ENCODE assay signal across 14 cellular contexts in genomic region chr12:80627773-80628172, GRCh38.
DNase-seq lines count a peak whose midpoint lies in the region; ATAC-seq, FAIRE-seq and TF ChIP-seq lines count a peak whose summit lies in the region.
"Had no signal": no experiment of that assay in that cellular context is flagged by ENCODE, and none has a peak within 500 bp of the region (broad histone marks: within the 10 kb centered on the region; RNA-seq: fewer than 3 reads in every experiment).

No MANE protein-coding gene starts in this region.

- FAIRE-seq in HepG2 (lab: Jason Lieb, UNC): no peak
- no peak for FAIRE-seq in small intestine (lab: Jason Lieb, UNC)
- FAIRE-seq: GM12878 had no signal

- no TSS peak for BruUV-seq in HepG2 (replicated peaks; lab: Mats Ljungman, UMichigan)

- TF ChIP-seq POLR2A in body of pancreas (IDR thresholded peaks at IDR 0.05) (no peak), HepG2 (IDR thresholded peaks at IDR 0.05; ENCODE audit: insufficient read depth in 1 of 2, low read depth in 2 of 2, low read length in 2 of 2) (no peak)

- ATAC-seq in body of pancreas (peak; percentile 90), thoracic aorta (ENCODE audit: insufficient number of reproducible peaks, low FRiP score, low read depth) (peak; percentile 91), HepG2 (no peak)
- ATAC-seq: activated CD8-positive, alpha-beta memory T cell treated with anti-CD3 and anti-CD28 coated beads, Interleukin-2, amount 10 ng/mL, durations not matched to agents 7 days and 5 days; activated naive CD4-positive, alpha-beta T cell treated with anti-CD3 and anti-CD28 coated beads, Interleukin-2, amount 50 U/mL, for 72 hours; GM12878 had no signal

- no peaks in the 10 kb centered on the region for H3K9me3 ChIP-seq in body of pancreas
- no peaks in the 10 kb centered on the region for H3K9me3 ChIP-seq in thoracic aorta
- H3K9me3 ChIP-seq in HepG2 (ENCODE audit: low read length): no peaks in the 10 kb centered on the region
- H3K9me3 ChIP-seq in small intestine (ENCODE audit: control insufficient read depth, low read depth): no peaks in the 10 kb centered on the region

- H3K36me3 ChIP-seq in body of pancreas (replicated peaks in 1 of 2; ENCODE audit: insufficient read depth in 1 of 2, low read depth in 2 of 2) (no peaks in the 10 kb centered on the region), thoracic aorta (no peaks in the 10 kb centered on the region), HepG2 (replicated peaks in 1 of 2; ENCODE audit: control insufficient read depth in 1 of 2, insufficient read depth in 2 of 2, low read length in 2 of 2) (no peaks in the 10 kb centered on the region), small intestine (ENCODE audit: control insufficient read depth in 2 of 2, insufficient read depth in 2 of 2, low read length in 2 of 2) (no peaks in the 10 kb centered on the region)

- H3K27me3 ChIP-seq in body of pancreas: no peaks in the 10 kb centered on the region
- H3K27me3 ChIP-seq in thoracic aorta (replicated peaks; ENCODE audit: insufficient read depth): no peaks in the 10 kb centered on the region
- no peaks in the 10 kb centered on the region for H3K27me3 ChIP-seq in HepG2 (ENCODE audit: control insufficient read depth in 1 of 2, insufficient read depth in 2 of 2, low read length in 2 of 2)
- H3K27me3 ChIP-seq in small intestine (ENCODE audit: control insufficient read depth in 2 of 2, insufficient read depth in 2 of 2, low read length in 2 of 2): no peaks in the 10 kb centered on the region

- no peaks in the 10 kb centered on the region for H3K36me3 Mint-ChIP-seq in activated naive CD4-positive, alpha-beta T cell treated with anti-CD3 and anti-CD28 coated beads for 36 hours (ENCODE audit: low read depth)
- H3K36me3 Mint-ChIP-seq: activated CD8-positive, alpha-beta memory T cell treated with anti-CD3 and anti-CD28 coated beads, Interleukin-2, amount 10 ng/mL, durations not matched to agents 7 days and 5 days; activated naive CD4-positive, alpha-beta T cell treated with anti-CD3 and anti-CD28 coated beads, Interleukin-2, amount 50 U/mL, for 72 hours had no signal

- no peak overlapping the region for H3K9ac ChIP-seq in HepG2 (ENCODE audit: insufficient read depth, low read depth, low read length)

- no peaks in the 10 kb centered on the region for H4K20me1 ChIP-seq in HepG2 (ENCODE audit: insufficient read depth, low read length)

- no peaks in the 10 kb centered on the region for H3K27me3 Mint-ChIP-seq in activated naive CD4-positive, alpha-beta T cell treated with anti-CD3 and anti-CD28 coated beads for 36 hours (ENCODE audit: low read depth)
- H3K27me3 Mint-ChIP-seq: activated CD8-positive, alpha-beta memory T cell treated with anti-CD3 and anti-CD28 coated beads, Interleukin-2, amount 10 ng/mL, durations not matched to agents 7 days and 5 days had no signal

- H3K79me2 ChIP-seq in HepG2 (ENCODE audit: insufficient read depth, low read length): no peaks in the 10 kb centered on the region

- H3K4me3 Mint-ChIP-seq in activated naive CD4-positive, alpha-beta T cell treated with anti-CD3 and anti-CD28 coated beads for 36 hours: no peak overlapping the region
- H3K4me3 Mint-ChIP-seq: activated CD8-positive, alpha-beta memory T cell treated with anti-CD3 and anti-CD28 coated beads, Interleukin-2, amount 10 ng/mL, durations not matched to agents 7 days and 5 days had no signal

- H3K4me1 ChIP-seq in body of pancreas (no peaks in the 10 kb centered on the region), thoracic aorta (ENCODE audit: control insufficient read depth in 1 of 2, low read depth in 2 of 2) (peaks cover 19 to 27% of the 10 kb centered on the region in 2 donors), HepG2 (ENCODE audit: insufficient read depth, low read length) (no peaks in the 10 kb centered on the region), small intestine (ENCODE audit: control insufficient read depth in 2 of 2, insufficient read depth in 1 of 2, low read depth in 1 of 2, low read length in 1 of 2) (no peaks in the 10 kb centered on the region)

- no peaks in the 10 kb centered on the region for H3K4me1 Mint-ChIP-seq in activated naive CD4-positive, alpha-beta T cell treated with anti-CD3 and anti-CD28 coated beads for 36 hours (ENCODE audit: low read depth)
- H3K4me1 Mint-ChIP-seq: activated CD8-positive, alpha-beta memory T cell treated with anti-CD3 and anti-CD28 coated beads, Interleukin-2, amount 10 ng/mL, durations not matched to agents 7 days and 5 days had no signal

- intact Hi-C loops in body of pancreas (cut with DNase I) (no loop called here), HepG2 (cut with micrococcal nuclease; ENCODE audit: unreplicated experiment) (no loop called here)
- intact Hi-C loops in activated naive CD4-positive, alpha-beta T cell treated with anti-CD3 and anti-CD28 coated beads for 36 hours (cut with micrococcal nuclease): no loop called here

- TF ChIP-seq EP300 in HepG2 (IDR thresholded peaks at IDR 0.05; ENCODE audit: low read depth in 2 of 2, low read length in 2 of 2) (no peak), HepG2 (CRISPR knock-in tag; IDR thresholded peaks at IDR 0.05; ENCODE audit: borderline replicate concordance) (no peak)

- H3K27ac Mint-ChIP-seq in activated naive CD4-positive, alpha-beta T cell treated with anti-CD3 and anti-CD28 coated beads for 36 hours: no peak overlapping the region
- H3K27ac Mint-ChIP-seq: activated CD8-positive, alpha-beta memory T cell treated with anti-CD3 and anti-CD28 coated beads, Interleukin-2, amount 10 ng/mL, durations not matched to agents 7 days and 5 days; activated naive CD4-positive, alpha-beta T cell treated with anti-CD3 and anti-CD28 coated beads, Interleukin-2, amount 50 U/mL, for 72 hours had no signal

- no peak overlapping the region for H2AFZ ChIP-seq in HepG2 (ENCODE audit: low read length)

- peak overlapping the region in 1 of 4 donors; percentile 58 for H3K27ac ChIP-seq in body of pancreas
- H3K27ac ChIP-seq in thoracic aorta: peak overlapping the region; percentile 59 to 72
- H3K27ac ChIP-seq in HepG2 (ENCODE audit: extremely low read length, insufficient read depth, low read length): no peak overlapping the region
- H3K27ac ChIP-seq in small intestine (ENCODE audit: low read depth in 1 of 2, low read length in 1 of 2): no peak overlapping the region

- in situ Hi-C loops in HepG2 (cut with HindIII; ENCODE audit: extremely low pct_ligation_motif_present, low pct_unique_long_range_greater_than_20kb): no loop called here

- CTCF ChIA-PET in activated naive CD4-positive, alpha-beta T cell treated with anti-CD3 and anti-CD28 coated beads for 36 hours (lab: Charles Lee): no interaction called here
- CTCF ChIA-PET in HepG2 (lab: Yijun Ruan, JAX; ENCODE audit: low intra/inter-chr PET ratio, low total read pairs): no interaction called here

- H3K9me3 Mint-ChIP-seq in activated naive CD4-positive, alpha-beta T cell treated with anti-CD3 and anti-CD28 coated beads for 36 hours: no peaks in the 10 kb centered on the region

- H3K4me2 ChIP-seq in HepG2 (ENCODE audit: low read depth, low read length): no peak overlapping the region

- POLR2A ChIA-PET in HepG2 (lab: Yijun Ruan, JAX): no interaction called here

- TF ChIP-seq RAD21 in HepG2 (CRISPR knock-in tag; IDR thresholded peaks at IDR 0.05): no peak

- H3K4me3 ChIP-seq in body of pancreas (no peak overlapping the region), thoracic aorta (no peak overlapping the region), HepG2 (replicated peaks in 1 of 3; ENCODE audit: insufficient read depth in 1 of 3, low read depth in 2 of 3, low read length in 3 of 3) (no peak overlapping the region), small intestine (ENCODE audit: low read depth in 1 of 2, low read length in 2 of 2) (no peak overlapping the region)
- H3K4me3 ChIP-seq: GM12878 had no signal

- DNase-seq in HCEC 1CT (peak; percentile 99), body of pancreas (no peak), glomerular visceral epithelial cell (ENCODE audit: extremely low spot score) (peak; percentile 51), thoracic aorta (ENCODE audit: low spot score) (no peak), HepG2 (ENCODE audit: low spot score) (no peak), small intestine (no peak)
- DNase-seq in activated naive CD4-positive, alpha-beta T cell treated with anti-CD3 and anti-CD28 coated beads for 36 hours: no peak
- DNase-seq: activated CD8-positive, alpha-beta memory T cell treated with anti-CD3 and anti-CD28 coated beads, Interleukin-2, amount 10 ng/mL, durations not matched to agents 7 days and 5 days; effector CD4-positive, alpha-beta T cell; NCI-H146; NCI-H526 treated with DMSO at 0.1 percent for 48 hours; retina had no signal

- TF ChIP-seq CTCF in body of pancreas (IDR thresholded peaks at IDR 0.05) (no peak), thoracic aorta (IDR thresholded peaks at IDR 0.05) (no peak), HepG2 (CRISPR knock-in tag; IDR thresholded peaks at IDR 0.05) (no peak)

TF ChIP-seq in HepG2, 621 proteins besides CTCF, POLR2A, EP300 and RAD21 (continues in another document):
- TF ChIP-seq, protein P1, sequence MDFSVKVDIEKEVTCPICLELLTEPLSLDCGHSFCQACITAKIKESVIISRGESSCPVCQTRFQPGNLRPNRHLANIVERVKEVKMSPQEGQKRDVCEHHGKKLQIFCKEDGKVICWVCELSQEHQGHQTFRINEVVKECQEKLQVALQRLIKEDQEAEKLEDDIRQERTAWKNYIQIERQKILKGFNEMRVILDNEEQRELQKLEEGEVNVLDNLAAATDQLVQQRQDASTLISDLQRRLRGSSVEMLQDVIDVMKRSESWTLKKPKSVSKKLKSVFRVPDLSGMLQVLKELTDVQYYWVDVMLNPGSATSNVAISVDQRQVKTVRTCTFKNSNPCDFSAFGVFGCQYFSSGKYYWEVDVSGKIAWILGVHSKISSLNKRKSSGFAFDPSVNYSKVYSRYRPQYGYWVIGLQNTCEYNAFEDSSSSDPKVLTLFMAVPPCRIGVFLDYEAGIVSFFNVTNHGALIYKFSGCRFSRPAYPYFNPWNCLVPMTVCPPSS (IDR thresholded peaks at IDR 0.05): no peak
- TF ChIP-seq SMYD3 (CRISPR knock-in tag; IDR thresholded peaks at IDR 0.05) (no peak), TFDP2 (CRISPR knock-in tag; IDR thresholded peaks at IDR 0.05) (no peak), ZNF468 (CRISPR knock-in tag; IDR thresholded peaks at IDR 0.05) (no peak), ZNF501 (CRISPR knock-in tag; IDR thresholded peaks at IDR 0.05) (no peak)

Comparison
In these comparisons a context has a peak if more than half of its experiments do, and no peak if none do; other contexts are left out.
1. DNase-seq: peak in HCEC 1CT (single experiment) and glomerular visceral epithelial cell (single experiment); none in body of pancreas (0 of 4), thoracic aorta (single experiment), activated naive CD4-positive, alpha-beta T cell treated with anti-CD3 and anti-CD28 coated beads for 36 hours (single experiment), HepG2 (single experiment) and small intestine (single experiment).
2. H3K27ac ChIP-seq: peak in thoracic aorta (2 of 2); none in HepG2 (single experiment) and small intestine (0 of 2).